8 cellular contexts compared by ENCODE assay signal in the genomic region with DNA sequence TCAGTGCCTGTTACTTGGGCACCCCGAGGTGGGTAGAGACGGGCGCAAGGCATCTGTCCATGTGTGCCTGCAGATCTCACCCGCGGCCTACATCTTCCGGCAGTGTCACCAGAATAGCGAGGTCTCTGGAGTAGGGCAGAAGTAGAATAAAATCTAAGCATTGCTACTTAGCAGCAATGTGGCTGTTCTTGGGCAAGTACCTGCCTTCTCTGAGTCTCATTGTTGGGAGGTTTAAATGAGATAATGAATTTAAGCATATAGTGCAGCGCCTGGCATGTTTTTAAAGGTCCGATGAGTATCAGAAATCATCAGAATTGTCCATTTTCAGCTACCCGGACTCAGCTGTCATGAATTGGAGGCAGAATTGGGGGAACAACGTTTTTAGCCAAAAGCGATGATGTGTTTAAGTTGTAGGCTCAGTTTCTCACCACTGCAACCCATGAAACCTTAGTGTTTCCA. TPM values are rescaled to one million over a fixed set of nuclear protein-coding genes. Genes with fewer than 3 reads are reported as not detected.
DNase-seq lines count a peak whose midpoint lies in the region; FAIRE-seq and TF ChIP-seq lines count a peak whose summit lies in the region.

No MANE protein-coding gene starts in this region.

- no peak; the same call in 1 of the 2 replicates for TF ChIP-seq POLR2A in GM12891 (IDR thresholded peaks at IDR 0.05; ENCODE audit: low read depth, low read length)

- peak overlapping the region; percentile 66; the same call in 1 of the 2 replicates for H3K27ac ChIP-seq in HUES6 (ENCODE audit: low read depth, low read length)

- peak overlapping the region; percentile 41 for H3K27ac Mint-ChIP-seq in Calu3 (ENCODE audit: unreplicated experiment)

- TSS peak; percentile 61 for BruUV-seq in Calu3 (replicated peaks; lab: Mats Ljungman, UMichigan)

- H3K4me3 Mint-ChIP-seq in Calu3 (ENCODE audit: low read depth, unreplicated experiment), result peak overlapping the region; percentile 91

- FAIRE-seq in GM12891 (lab: Jason Lieb, UNC), result no peak

- peaks cover 24% of the 10 kb centered on the region for H3K4me1 Mint-ChIP-seq in Calu3 (ENCODE audit: low read depth, unreplicated experiment)

- peaks cover 9% of the 10 kb centered on the region for H3K9me3 ChIP-seq in HUES6 (ENCODE audit: control insufficient read depth, insufficient read depth, low read depth, low read length)
- no peaks in the 10 kb centered on the region for H3K9me3 ChIP-seq in mucosa of stomach (ENCODE audit: control insufficient read depth, low read length)

- no peaks in the 10 kb centered on the region for H3K9me3 Mint-ChIP-seq in Calu3 (ENCODE audit: low read depth, unreplicated experiment)

- H3K36me3 Mint-ChIP-seq in Calu3 (ENCODE audit: insufficient read depth, unreplicated experiment), result peaks cover 21% of the 10 kb centered on the region

- H3K27me3 ChIP-seq in HUES6 (ENCODE audit: control insufficient read depth, insufficient read depth, low read length) (no peaks in the 10 kb centered on the region), mucosa of stomach (ENCODE audit: control insufficient read depth, insufficient read depth, low read length) (no peaks in the 10 kb centered on the region)

- peak overlapping the region; percentile 96 for H3K4me3 ChIP-seq in HUES6 (ENCODE audit: low read depth, low read length)
- H3K4me3 ChIP-seq in cardiac fibroblast (replicated peaks in 1 of 2; ENCODE audit: low read depth in 2 of 2, low read length in 2 of 2), result peak overlapping the region; percentile 95 to 99
- peak overlapping the region; percentile 92 for H3K4me3 ChIP-seq in mucosa of stomach (ENCODE audit: low read length)

- TF ChIP-seq CTCF in Calu3 (IDR thresholded peaks at IDR 0.05; ENCODE audit: unreplicated experiment), result no peak
- TF ChIP-seq CTCF in cardiac fibroblast (IDR thresholded peaks at IDR 0.05; ENCODE audit: low read depth, low read length), result no peak

- no peaks in the 10 kb centered on the region for H3K27me3 Mint-ChIP-seq in Calu3 (ENCODE audit: unreplicated experiment)

- H3K36me3 ChIP-seq in HUES6 (ENCODE audit: control insufficient read depth, insufficient read depth, low read length) (peaks cover 11% of the 10 kb centered on the region), mucosa of stomach (ENCODE audit: control insufficient read depth, insufficient read depth, low read length) (no peaks in the 10 kb centered on the region)

- H3K9ac ChIP-seq in HUES6 (ENCODE audit: low read length), result peak overlapping the region; percentile 90
- H3K9ac ChIP-seq in mucosa of stomach (ENCODE audit: low read length), result peak overlapping the region; percentile 72

- DNase-seq in Calu3 (no peak), cardiac fibroblast (ENCODE audit: low read depth in 2 of 2) (peak in 1 of 2 donors; percentile 10), GM12891 (ENCODE audit: insufficient read length, low spot score) (no peak), NCI-H2107 treated with DMSO at 0.1 percent for 48 hours (lab: John Stamatoyannopoulos, UW; ENCODE audit: unreplicated experiment) (no peak), NCI-H345 treated with DMSO at 0.1 percent for 48 hours (lab: John Stamatoyannopoulos, UW; ENCODE audit: unreplicated experiment) (no peak), NK-92 (lab: John Stamatoyannopoulos, UW; ENCODE audit: unreplicated experiment) (no peak)

- CTCF ChIA-PET in Calu3 (lab: Charles Lee), result interaction anchor here (1.1 to 1.5 kb wide), 4 partner anchors 31 to 184 kb away, joined by 3 to 4 read pairs (median 3); partner anchors contain the start of genes CRIP3 and LRRC73

- intact Hi-C loops in Calu3 (cut with micrococcal nuclease; ENCODE audit: unreplicated experiment), result no loop called here

- H3K4me1 ChIP-seq in HUES6 (ENCODE audit: control insufficient read depth, insufficient read depth, low read length) (no peaks in the 10 kb centered on the region), mucosa of stomach (ENCODE audit: control insufficient read depth, insufficient read depth, low read length) (peaks cover 7% of the 10 kb centered on the region)

TF ChIP-seq in GM12891, 5 proteins besides CTCF, POLR2A, EP300 and RAD21:
- TF ChIP-seq PAX5 (IDR thresholded peaks at IDR 0.05; ENCODE audit: insufficient read depth, low read length, severe bottlenecking), result no peak
- no peak for TF ChIP-seq POU2F2 (IDR thresholded peaks at IDR 0.05; ENCODE audit: low read depth, low read length)
- TF ChIP-seq TAF1 (IDR thresholded peaks at IDR 0.05; ENCODE audit: low read depth, low read length), result no peak
- TF ChIP-seq SPI1 (IDR thresholded peaks at IDR 0.05; ENCODE audit: low read depth, low read length), result no peak
- no peak for TF ChIP-seq POLR2AphosphoS5 (IDR thresholded peaks at IDR 0.05; ENCODE audit: low read depth, low read length)

RNA-seq across cellular contexts. Expression of gene ABCC10, which starts 0.8 kb away (rescaled TPM):
- total RNA-seq in Calu3 (2022), result 53.0 and 60.4 TPM in 2 replicates
- 16.5 TPM for polyA plus RNA-seq in GM12891 (2012; ENCODE audit: low read depth, missing spikeins)

RNA-seq across cellular contexts. Expression of gene DLK2, which starts 27.2 kb away (rescaled TPM):
- 0.59 and 0.86 TPM in 2 replicates for total RNA-seq in Calu3 (2022)
- polyA plus RNA-seq in GM12891 (2012; ENCODE audit: low read depth, missing spikeins), result 0.83 TPM

RNA-seq across cellular contexts. Expression of gene TJAP1, which starts 49.2 kb away (rescaled TPM):
- total RNA-seq in Calu3 (2022), result 70.7 and 72.3 TPM in 2 replicates
- 12.6 TPM for polyA plus RNA-seq in GM12891 (2012; ENCODE audit: low read depth, missing spikeins)

RNA-seq across cellular contexts. Expression of gene ZNF318, which starts 58.7 kb away (rescaled TPM):
- 14.7 and 15.8 TPM in 2 replicates for total RNA-seq in Calu3 (2022)
- polyA plus RNA-seq in GM12891 (2012; ENCODE audit: low read depth, missing spikeins), result 81.5 TPM
